21 cellular contexts compared by ENCODE assay signal in the genomic region with DNA sequence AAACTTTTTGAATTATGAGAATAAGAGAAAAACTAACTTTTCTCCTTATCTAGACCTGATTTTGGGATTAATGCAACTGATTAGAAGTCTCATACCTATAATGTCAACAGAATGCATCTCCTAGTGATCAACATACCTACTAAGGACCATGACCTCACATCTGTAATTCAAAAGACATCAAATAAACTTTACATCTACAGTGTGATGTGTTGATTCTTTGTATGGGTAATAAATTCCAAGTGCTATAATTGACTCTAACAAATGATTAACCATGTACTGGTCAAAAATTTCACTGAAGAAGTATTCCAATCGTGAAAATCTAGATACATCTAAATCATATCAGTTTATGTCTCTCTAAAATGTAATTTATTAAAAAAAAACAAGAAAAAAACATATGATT.
DNase-seq lines count a peak whose midpoint lies in the region; FAIRE-seq and TF ChIP-seq lines count a peak whose summit lies in the region.
"Had no signal": no experiment of that assay in that cellular context is flagged by ENCODE, and none has a peak within 500 bp of the region (broad histone marks: within the 10 kb centered on the region; RNA-seq: fewer than 3 reads in every experiment).

No MANE protein-coding gene starts in this region.

- no peak overlapping the region for H3K27ac Mint-ChIP-seq in Caco-2 (ENCODE audit: unreplicated experiment)
- H3K27ac Mint-ChIP-seq: CD4-positive, alpha-beta memory T cell; GM23338; HFFc6 had no signal

- H3F3A ChIP-seq in smooth muscle cell (ENCODE audit: low read depth) = no peaks in the 10 kb centered on the region

- WGBS in small intestine, 3 donors = 21 to 61% (median 48%) methylated on average over 1 of the region's 1 CpG
- 100% methylated on average over 1 of the region's 1 CpG for WGBS in smooth muscle cell (ENCODE audit: low lambda C conversion rate)

- intact Hi-C loops in Caco-2 (cut with micrococcal nuclease; ENCODE audit: unreplicated experiment) = no loop called here

- POLR2A ChIA-PET in Caco-2 (lab: Charles Lee) = no interaction called here

- H3K79me2 ChIP-seq in smooth muscle cell (ENCODE audit: low read depth) = no peaks in the 10 kb centered on the region

- H3K4me3 ChIP-seq in small intestine (ENCODE audit: low read depth in 1 of 2, low read length in 2 of 2) (no peak overlapping the region), Caco-2 (ENCODE audit: low read depth, low read length) (no peak overlapping the region), smooth muscle cell (no peak overlapping the region)
- H3K4me3 ChIP-seq: A549, GM23338, HAP-1 had no signal

- H3K9me3 Mint-ChIP-seq in Caco-2 (ENCODE audit: unreplicated experiment) = no peaks in the 10 kb centered on the region
- H3K9me3 Mint-ChIP-seq: CD4-positive, alpha-beta memory T cell; GM23338; HFFc6 had no signal

- no peak overlapping the region for H2AFZ ChIP-seq in smooth muscle cell (ENCODE audit: low read depth)
- H2AFZ ChIP-seq: GM23338 had no signal

- no peak for TF ChIP-seq CTCF in Caco-2 (IDR thresholded peaks at IDR 0.05; ENCODE audit: insufficient read depth in 1 of 2, low read depth in 1 of 2, low read length in 1 of 2, severe bottlenecking in 1 of 2, unreplicated experiment in 1 of 2)
- TF ChIP-seq CTCF in smooth muscle cell (IDR thresholded peaks at IDR 0.05; ENCODE audit: borderline replicate concordance, insufficient read depth, poor library complexity, severe bottlenecking) = no peak

- BruUV-seq in Caco-2 (replicated peaks; lab: Mats Ljungman, UMichigan) = no TSS peak

- H3K4me1 ChIP-seq in small intestine (ENCODE audit: control insufficient read depth in 2 of 2, insufficient read depth in 1 of 2, low read depth in 1 of 2, low read length in 1 of 2) (no peaks in the 10 kb centered on the region), Caco-2 (peaks cover 10% of the 10 kb centered on the region; the same call in 1 of the 2 replicates), smooth muscle cell (ENCODE audit: low read depth) (no peaks in the 10 kb centered on the region)
- H3K4me1 ChIP-seq: A549, HAP-1 had no signal

- H3K4me1 Mint-ChIP-seq in Caco-2 (ENCODE audit: low read depth, unreplicated experiment) = no peaks in the 10 kb centered on the region
- H3K4me1 Mint-ChIP-seq: CD4-positive, alpha-beta memory T cell; GM23338 had no signal

- H3K36me3 Mint-ChIP-seq in Caco-2 (ENCODE audit: insufficient read depth, unreplicated experiment) = peaks cover 15% of the 10 kb centered on the region

- CTCF ChIA-PET in Caco-2 (lab: Charles Lee) = no interaction called here

- peak; percentile 52 for FAIRE-seq in GM12891 (lab: Jason Lieb, UNC)
- FAIRE-seq in colon (lab: Jason Lieb, UNC) = peak; percentile 14
- FAIRE-seq in islet of Langerhans (lab: Jason Lieb, UNC) = peak; percentile 9
- FAIRE-seq in small intestine (lab: Jason Lieb, UNC) = no peak
- FAIRE-seq: A549, GM12892, GM19239 had no signal

- no peaks in the 10 kb centered on the region for H4K20me1 ChIP-seq in smooth muscle cell (ENCODE audit: low read depth)

- no peaks in the 10 kb centered on the region for H3K27me3 ChIP-seq in small intestine (ENCODE audit: control insufficient read depth in 2 of 2, insufficient read depth in 2 of 2, low read length in 2 of 2)
- H3K27me3 ChIP-seq in Caco-2 (replicated peaks; ENCODE audit: control insufficient read depth, insufficient read depth, low read length) = no peaks in the 10 kb centered on the region
- no peaks in the 10 kb centered on the region for H3K27me3 ChIP-seq in smooth muscle cell (ENCODE audit: low read depth)

- H3K4me2 ChIP-seq in smooth muscle cell = no peak overlapping the region
- H3K4me2 ChIP-seq: A549, GM23338 had no signal

- H3K9ac ChIP-seq in smooth muscle cell (ENCODE audit: low read depth) = no peak overlapping the region

- H3K4me3 Mint-ChIP-seq in Caco-2 (ENCODE audit: unreplicated experiment) = no peak overlapping the region
- H3K4me3 Mint-ChIP-seq: CD4-positive, alpha-beta memory T cell; GM23338; HFFc6 had no signal

- no peak for TF ChIP-seq POLR2A in GM12891 (IDR thresholded peaks at IDR 0.05; ENCODE audit: low read depth, low read length)

- H3K27me3 Mint-ChIP-seq in Caco-2 (ENCODE audit: insufficient read depth, unreplicated experiment) = no peaks in the 10 kb centered on the region
- H3K27me3 Mint-ChIP-seq: CD4-positive, alpha-beta memory T cell had no signal

- H3K36me3 ChIP-seq in small intestine (ENCODE audit: control insufficient read depth in 2 of 2, insufficient read depth in 2 of 2, low read length in 2 of 2) (peaks cover 3 to 8% of the 10 kb centered on the region in 2 donors), Caco-2 (ENCODE audit: control insufficient read depth, insufficient read depth, low read length) (no peaks in the 10 kb centered on the region; the same call in 1 of the 2 replicates), smooth muscle cell (ENCODE audit: low read depth) (peaks cover 4% of the 10 kb centered on the region)
- H3K36me3 ChIP-seq: HAP-1 had no signal

- no peak for DNase-seq in GM12891 (ENCODE audit: insufficient read length, low spot score)
- DNase-seq in small intestine = peak; percentile 37
- no peak for DNase-seq in Caco-2
- no peak for DNase-seq in smooth muscle cell (lab: John Stamatoyannopoulos, UW; ENCODE audit: unreplicated experiment)
- no peak for DNase-seq in AG08395 (ENCODE audit: low spot score)
- DNase-seq: 8988T; ACHN; C1 segment of cervical spinal cord; CD4-positive, alpha-beta memory T cell; COR-L47; DMS53; DMS79 treated with DMSO at 0.1 percent for 48 hours; GF-D8; HFFc6 had no signal

- no peak overlapping the region for H3K27ac ChIP-seq in small intestine (ENCODE audit: low read depth in 1 of 2, low read length in 1 of 2)
- H3K27ac ChIP-seq in smooth muscle cell (ENCODE audit: low read depth) = no peak overlapping the region
- H3K27ac ChIP-seq: A549 had no signal

- no peaks in the 10 kb centered on the region for H3K9me3 ChIP-seq in small intestine (ENCODE audit: control insufficient read depth, low read depth)
- H3K9me3 ChIP-seq in Caco-2 = no peaks in the 10 kb centered on the region
- H3K9me3 ChIP-seq in smooth muscle cell (replicated peaks; ENCODE audit: low read depth) = no peaks in the 10 kb centered on the region
- H3K9me3 ChIP-seq: A549, HAP-1 had no signal

TF ChIP-seq in GM12891, 5 proteins besides CTCF, POLR2A, EP300 and RAD21:
- no peak for TF ChIP-seq POLR2AphosphoS5 (IDR thresholded peaks at IDR 0.05; ENCODE audit: low read depth, low read length)
- no peak for TF ChIP-seq PAX5 (IDR thresholded peaks at IDR 0.05; ENCODE audit: insufficient read depth, low read length, severe bottlenecking)
- TF ChIP-seq SPI1 (IDR thresholded peaks at IDR 0.05; ENCODE audit: low read depth, low read length) = no peak
- TF ChIP-seq POU2F2 (IDR thresholded peaks at IDR 0.05; ENCODE audit: low read depth, low read length) = no peak
- TF ChIP-seq TAF1 (IDR thresholded peaks at IDR 0.05; ENCODE audit: low read depth, low read length) = no peak
